In genomic region chr4:40990202-40990898, GRCh38 we compare ENCODE assay signal across 1 cellular context.
TF ChIP-seq lines count a peak whose summit lies in the region.

No MANE protein-coding gene starts in this region.

TF ChIP-seq in SK-N-SH, 30 proteins besides CTCF, POLR2A, EP300 and RAD21 (continued from another document):
- TF ChIP-seq, protein P1, sequence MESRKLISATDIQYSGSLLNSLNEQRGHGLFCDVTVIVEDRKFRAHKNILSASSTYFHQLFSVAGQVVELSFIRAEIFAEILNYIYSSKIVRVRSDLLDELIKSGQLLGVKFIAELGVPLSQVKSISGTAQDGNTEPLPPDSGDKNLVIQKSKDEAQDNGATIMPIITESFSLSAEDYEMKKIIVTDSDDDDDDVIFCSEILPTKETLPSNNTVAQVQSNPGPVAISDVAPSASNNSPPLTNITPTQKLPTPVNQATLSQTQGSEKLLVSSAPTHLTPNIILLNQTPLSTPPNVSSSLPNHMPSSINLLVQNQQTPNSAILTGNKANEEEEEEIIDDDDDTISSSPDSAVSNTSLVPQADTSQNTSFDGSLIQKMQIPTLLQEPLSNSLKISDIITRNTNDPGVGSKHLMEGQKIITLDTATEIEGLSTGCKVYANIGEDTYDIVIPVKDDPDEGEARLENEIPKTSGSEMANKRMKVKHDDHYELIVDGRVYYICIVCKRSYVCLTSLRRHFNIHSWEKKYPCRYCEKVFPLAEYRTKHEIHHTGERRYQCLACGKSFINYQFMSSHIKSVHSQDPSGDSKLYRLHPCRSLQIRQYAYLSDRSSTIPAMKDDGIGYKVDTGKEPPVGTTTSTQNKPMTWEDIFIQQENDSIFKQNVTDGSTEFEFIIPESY (IDR thresholded peaks at IDR 0.05; ENCODE audit: borderline replicate concordance, low read depth) = peak; percentile 70; the same call in 1 of the 2 replicates
- TF ChIP-seq NRF1 (IDR thresholded peaks at IDR 0.05; ENCODE audit: low read depth, low read length) (no peak), GABPA (IDR thresholded peaks at IDR 0.05; ENCODE audit: low read depth) (peak; percentile 38; the same call in 1 of the 2 replicates), GATA2 (CRISPR knock-in tag; IDR thresholded peaks at IDR 0.05) (no peak), FOSL2 (IDR thresholded peaks at IDR 0.05; ENCODE audit: borderline replicate concordance, low read depth) (peak; percentile 98), POLR2AphosphoS5 (IDR thresholded peaks at IDR 0.05; ENCODE audit: low read depth, low read length) (peak; percentile 66; the same call in 1 of the 2 replicates), RFX5 (IDR thresholded peaks at IDR 0.05; ENCODE audit: low read length) (no peak), TCF12 (IDR thresholded peaks at IDR 0.05) (peak; percentile 88), ELF1 (IDR thresholded peaks at IDR 0.05) (peak; percentile 46; the same call in 1 of the 2 replicates), JUND (IDR thresholded peaks at IDR 0.05) (peak; percentile 98), MAX (IDR thresholded peaks at IDR 0.05; ENCODE audit: low read depth) (peak; percentile 65; the same call in 1 of the 2 replicates), REST (IDR thresholded peaks at IDR 0.05; ENCODE audit: low read depth, low read length) (no peak), TAF1 (IDR thresholded peaks at IDR 0.05; ENCODE audit: borderline replicate concordance, low read depth, low read length) (no peak), RXRA (IDR thresholded peaks at IDR 0.05; ENCODE audit: borderline replicate concordance, low read depth) (peak; percentile 93; the same call in 1 of the 2 replicates), YY1 (IDR thresholded peaks at IDR 0.05; ENCODE audit: low read depth) (0 out of 2 replicates have a peak, but pooled peaks have one; percentile 21), FOXJ3 (CRISPR knock-in tag; IDR thresholded peaks at IDR 0.05) (no peak), SIN3A (IDR thresholded peaks at IDR 0.05; ENCODE audit: borderline replicate concordance, low read depth, low read length) (peak; percentile 23; the same call in 1 of the 2 replicates), NFIC (IDR thresholded peaks at IDR 0.05; ENCODE audit: borderline replicate concordance) (peak; percentile 79)
- TF ChIP-seq, protein P2, sequence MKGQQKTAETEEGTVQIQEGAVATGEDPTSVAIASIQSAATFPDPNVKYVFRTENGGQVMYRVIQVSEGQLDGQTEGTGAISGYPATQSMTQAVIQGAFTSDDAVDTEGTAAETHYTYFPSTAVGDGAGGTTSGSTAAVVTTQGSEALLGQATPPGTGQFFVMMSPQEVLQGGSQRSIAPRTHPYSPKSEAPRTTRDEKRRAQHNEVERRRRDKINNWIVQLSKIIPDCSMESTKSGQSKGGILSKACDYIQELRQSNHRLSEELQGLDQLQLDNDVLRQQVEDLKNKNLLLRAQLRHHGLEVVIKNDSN (IDR thresholded peaks at IDR 0.05; ENCODE audit: borderline replicate concordance, low read depth) = 0 out of 2 replicates have a peak, but pooled peaks have one; percentile 14
